1 cellular context compared by ENCODE assay signal in genomic region chr20:34535301-34535840, GRCh38.
TF ChIP-seq lines count a peak whose summit lies in the region.

No MANE protein-coding gene starts in this region.

TF ChIP-seq in HepG2, 621 proteins besides CTCF, POLR2A, EP300 and RAD21:
- TF ChIP-seq ZFP91 (CRISPR knock-in tag; IDR thresholded peaks at IDR 0.05; ENCODE audit: borderline replicate concordance) (0 out of 2 replicates have a peak, but pooled peaks have one; percentile 20), SOX13 (IDR thresholded peaks at IDR 0.05) (no peak), SOX13 (CRISPR knock-in tag; conservative IDR thresholded peaks at IDR 0.05 in 1 of 2, IDR thresholded peaks at IDR 0.05 in 1 of 2) (no peak)
